ENCODE assay signal across 3 cellular contexts in genomic region chr5:159880676-159881075, GRCh38. TPM values are rescaled to one million over a fixed set of nuclear protein-coding genes. Genes with fewer than 3 reads are reported as not detected.
"Had no signal": no experiment of that assay in that cellular context is flagged by ENCODE, and none has a peak within 500 bp of the region (broad histone marks: within the 10 kb centered on the region; RNA-seq: fewer than 3 reads in every experiment).

No MANE protein-coding gene starts in this region.

- DNase-seq: GDM1, GF-D8 had no signal

- H3K4me3 ChIP-seq: GM12878 had no signal

RNA-seq across cellular contexts. Expression of gene ADRA1B, which starts 35.6 kb away (rescaled TPM):
- total RNA-seq: GM12878 had no signal
